In genomic region chr1:200816624-200817224, GRCh38 we compare ENCODE assay signal across 5 cellular contexts. TPM values are rescaled to one million over a fixed set of nuclear protein-coding genes. Genes with fewer than 3 reads are reported as not detected.
"Had no signal": no experiment of that assay in that cellular context is flagged by ENCODE, and none has a peak within 500 bp of the region (broad histone marks: within the 10 kb centered on the region; RNA-seq: fewer than 3 reads in every experiment).

No MANE protein-coding gene starts in this region.

RNA-seq across cellular contexts. Expression of gene GPR25, which starts 56.1 kb away (rescaled TPM):
- total RNA-seq: GM23248, H4, H7, HFFc6, HT1080 had no signal
- polyA plus RNA-seq: GM23248 had no signal
